Comparison of ENCODE assay signal across 25 cellular contexts in the genomic region with DNA sequence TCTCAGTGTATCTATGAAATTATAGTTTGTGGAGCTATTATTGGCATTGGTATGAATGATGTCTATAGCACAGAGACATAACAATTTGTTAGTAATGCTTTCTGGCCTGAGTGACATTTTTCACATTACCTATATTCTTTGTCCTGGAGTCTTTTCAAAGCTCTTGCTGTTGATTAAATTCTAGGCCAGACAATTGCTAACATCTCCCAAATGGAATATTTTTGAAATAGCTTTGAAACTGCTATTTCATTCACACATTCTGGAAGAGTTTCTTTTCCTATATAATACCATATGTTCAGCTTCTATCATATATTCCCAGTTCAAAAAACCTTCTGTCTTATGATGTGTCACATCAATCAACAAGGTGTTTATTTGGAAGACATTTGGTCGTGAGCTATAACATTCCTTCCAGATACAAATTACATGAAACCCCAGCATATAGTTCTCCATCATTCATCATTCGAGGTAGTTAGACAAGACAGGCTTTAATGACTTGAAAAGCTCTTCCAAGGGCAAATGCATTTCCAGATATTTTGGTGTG.
"Had no signal": no experiment of that assay in that cellular context is flagged by ENCODE, and none has a peak within 500 bp of the region (broad histone marks: within the 10 kb centered on the region; RNA-seq: fewer than 3 reads in every experiment).

No MANE protein-coding gene starts in this region.

- H3K36me3 Mint-ChIP-seq: immature natural killer cell, mesothelial cell of epicardium had no signal

- H3K27me3 ChIP-seq: colonic mucosa, esophagus muscularis mucosa, foreskin keratinocyte, gastroesophageal sphincter, heart left ventricle, hepatocyte, left lung had no signal

- ATAC-seq: effector memory CD8-positive, alpha-beta T cell; foreskin keratinocyte; gastroesophageal sphincter; heart left ventricle; left cardiac atrium; left lung; left ventricle myocardium superior; lower lobe of right lung; mucosa of descending colon had no signal

- H3K27ac ChIP-seq: colonic mucosa, esophagus muscularis mucosa, foreskin keratinocyte, gastroesophageal sphincter, heart left ventricle, hepatocyte, left lung, lower lobe of right lung had no signal

- H3K79me2 ChIP-seq: hepatocyte had no signal

- DNase-seq: colonic mucosa; cortex of kidney; effector CD8-positive, alpha-beta T cell; effector memory CD8-positive, alpha-beta T cell; endodermal cell; foreskin keratinocyte; heart left ventricle; hypothalamus; immature natural killer cell; left cardiac atrium; left lung; left ventricle myocardium superior; lower lobe of right lung; mesenchymal stem cell; mucosa of descending colon; naive B cell had no signal

- H3K4me3 Mint-ChIP-seq: dendritic cell treated with granulocyte-macrophage colony-stimulating factor and Interleukin-4, amounts not matched to agents 40 ng/mL and 50 ng/mL, for 4 days; effector memory CD8-positive, alpha-beta T cell; endodermal cell; immature natural killer cell; mesothelial cell of epicardium; naive B cell had no signal

- H2AFZ ChIP-seq: hepatocyte had no signal

- H3K4me1 ChIP-seq: colonic mucosa, esophagus muscularis mucosa, foreskin keratinocyte, gastroesophageal sphincter, heart left ventricle, left lung, lower lobe of right lung had no signal

- H3K4me3 ChIP-seq: colonic mucosa, esophagus muscularis mucosa, gastroesophageal sphincter, heart left ventricle, hepatocyte, left lung, lower lobe of right lung, mucosa of descending colon had no signal

- H3K27me3 Mint-ChIP-seq: dendritic cell treated with granulocyte-macrophage colony-stimulating factor and Interleukin-4, amounts not matched to agents 40 ng/mL and 50 ng/mL, for 4 days; effector memory CD8-positive, alpha-beta T cell; naive B cell had no signal

- H3K27ac Mint-ChIP-seq: dendritic cell treated with granulocyte-macrophage colony-stimulating factor and Interleukin-4, amounts not matched to agents 40 ng/mL and 50 ng/mL, for 4 days; effector memory CD8-positive, alpha-beta T cell; endodermal cell; immature natural killer cell; mesothelial cell of epicardium; naive B cell had no signal

- H3K4me1 Mint-ChIP-seq: endodermal cell, immature natural killer cell, naive B cell had no signal

- H3K36me3 ChIP-seq: colonic mucosa, esophagus muscularis mucosa, gastroesophageal sphincter, heart left ventricle, left lung, lower lobe of right lung had no signal

- FAIRE-seq: endometrium, frontal cortex, islet of Langerhans, keratinocyte had no signal

- H3K9me3 ChIP-seq: colonic mucosa, esophagus muscularis mucosa, gastroesophageal sphincter, heart left ventricle, left lung, lower lobe of right lung, mucosa of descending colon had no signal

- H3K4me2 ChIP-seq: hepatocyte had no signal

- H3K9me3 Mint-ChIP-seq: dendritic cell treated with granulocyte-macrophage colony-stimulating factor and Interleukin-4, amounts not matched to agents 40 ng/mL and 50 ng/mL, for 4 days; endodermal cell; mesothelial cell of epicardium; naive B cell had no signal
